21 cellular contexts compared by ENCODE assay signal in genomic region chr18:7562491-7562890, GRCh38.
"Had no signal": no experiment of that assay in that cellular context is flagged by ENCODE, and none has a peak within 500 bp of the region (broad histone marks: within the 10 kb centered on the region; RNA-seq: fewer than 3 reads in every experiment).

No MANE protein-coding gene starts in this region.

- DNase-seq: activated CD4-positive, alpha-beta T cell treated with anti-CD3 and anti-CD28 coated beads for 4 hours; activated CD4-positive, alpha-beta T cell treated with anti-CD3 and anti-CD28 coated beads, Interleukin-2, amount 50 U/mL, for 48 hours; activated CD4-positive, CD25-positive, alpha-beta regulatory T cell; activated CD8-positive, alpha-beta memory T cell treated with anti-CD3 and anti-CD28 coated beads, Interleukin-2, amount 50 U/mL, for 48 hours; activated naive CD4-positive, alpha-beta T cell treated with Interleukin-2 at 50 U/mL for 16 hours; activated naive CD8-positive, alpha-beta T cell treated with anti-CD3 and anti-CD28 coated beads, Interleukin-2, amount 10 ng/mL, durations not matched to agents 7 days and 5 days; activated T-cell treated with anti-CD3 and anti-CD28 coated beads, Interleukin-2, amount 50 U/mL, for 48 hours; amniotic stem cell; cerebellar nuclear complex; mucosa of descending colon; naive B cell; occipital lobe; posterior cingulate gyrus; retina; stimulated activated CD4-positive, alpha-beta T cell treated with anti-CD3 and anti-CD28 coated beads, Interleukin-4, amount 100 ng/mL, for 24 hours; stimulated activated naive CD4-positive, alpha-beta T cell treated with Interleukin-2 at 50 U/mL for 16 hours; T-helper 9 cell; upper lobe of right lung had no signal

- H3K36me3 Mint-ChIP-seq: activated naive CD8-positive, alpha-beta T cell treated with anti-CD3 and anti-CD28 coated beads, Interleukin-2, amount 10 ng/mL, durations not matched to agents 7 days and 5 days; memory B cell; naive B cell had no signal

- H3K9me3 Mint-ChIP-seq: activated naive CD8-positive, alpha-beta T cell treated with anti-CD3 and anti-CD28 coated beads, Interleukin-2, amount 10 ng/mL, durations not matched to agents 7 days and 5 days; memory B cell; naive B cell had no signal

- H3K9me3 ChIP-seq: mucosa of descending colon, thoracic aorta, upper lobe of right lung had no signal

- H3K4me3 Mint-ChIP-seq: activated naive CD8-positive, alpha-beta T cell treated with anti-CD3 and anti-CD28 coated beads, Interleukin-2, amount 10 ng/mL, durations not matched to agents 7 days and 5 days; memory B cell; naive B cell had no signal

- H3K27ac ChIP-seq: coronary artery, thoracic aorta, upper lobe of right lung had no signal

- H3K36me3 ChIP-seq: thoracic aorta, upper lobe of right lung had no signal

- H3K4me1 Mint-ChIP-seq: activated naive CD8-positive, alpha-beta T cell treated with anti-CD3 and anti-CD28 coated beads, Interleukin-2, amount 10 ng/mL, durations not matched to agents 7 days and 5 days had no signal

- H3K27ac Mint-ChIP-seq: activated naive CD8-positive, alpha-beta T cell treated with anti-CD3 and anti-CD28 coated beads, Interleukin-2, amount 10 ng/mL, durations not matched to agents 7 days and 5 days; memory B cell; naive B cell had no signal

- H3K4me3 ChIP-seq: coronary artery, mucosa of descending colon, thoracic aorta, upper lobe of right lung had no signal

- ATAC-seq: mucosa of descending colon, upper lobe of right lung had no signal

- H3K27me3 ChIP-seq: upper lobe of right lung had no signal
